In genomic region chr11:8327761-8328192, GRCh38 we compare ENCODE assay signal across 12 cellular contexts.
A peak's percentile ranks its signal among the peaks of the same experiment; 100 is the strongest.
DNase-seq lines count a peak whose midpoint lies in the region; ATAC-seq, FAIRE-seq and TF ChIP-seq lines count a peak whose summit lies in the region.
"Had no signal": no experiment of that assay in that cellular context is flagged by ENCODE, and none has a peak within 500 bp of the region (broad histone marks: within the 10 kb centered on the region; RNA-seq: fewer than 3 reads in every experiment).

No MANE protein-coding gene starts in this region.

- H3K27me3 ChIP-seq in astrocyte (ENCODE audit: insufficient read depth, low read length) (no peaks in the 10 kb centered on the region), Caco-2 (replicated peaks; ENCODE audit: control insufficient read depth, insufficient read depth, low read length) (no peaks in the 10 kb centered on the region), foreskin keratinocyte (peaks cover 58% of the 10 kb centered on the region)

- H2AFZ ChIP-seq in astrocyte (ENCODE audit: low read depth, low read length), result no peak overlapping the region
- H2AFZ ChIP-seq: parathyroid adenoma had no signal

- H3K27ac Mint-ChIP-seq in astrocyte (ENCODE audit: unreplicated experiment), result no peak overlapping the region
- H3K27ac Mint-ChIP-seq in Caco-2 (ENCODE audit: unreplicated experiment), result no peak overlapping the region

- H3K4me1 Mint-ChIP-seq in astrocyte (ENCODE audit: low read depth, unreplicated experiment), result peaks cover 3% of the 10 kb centered on the region
- H3K4me1 Mint-ChIP-seq in Caco-2 (ENCODE audit: low read depth, unreplicated experiment), result no peaks in the 10 kb centered on the region

- peaks cover 8% of the 10 kb centered on the region for H3K4me1 ChIP-seq in astrocyte (ENCODE audit: insufficient read depth, low read length)
- no peaks in the 10 kb centered on the region for H3K4me1 ChIP-seq in Caco-2
- no peaks in the 10 kb centered on the region for H3K4me1 ChIP-seq in foreskin keratinocyte
- H3K4me1 ChIP-seq: parathyroid adenoma had no signal

- peak; percentile 78 for ATAC-seq in GM18502 (IDR thresholded peaks at IDR 0.05; ENCODE audit: poor library complexity, unreplicated experiment)
- peak; percentile 61 for ATAC-seq in GM19468 (IDR thresholded peaks at IDR 0.05; ENCODE audit: extremely low read depth, unreplicated experiment)
- ATAC-seq in HG03066 (IDR thresholded peaks at IDR 0.05; ENCODE audit: low read depth, unreplicated experiment), result peak; percentile 65
- ATAC-seq in foreskin keratinocyte, result no peak

- TF ChIP-seq CTCF in astrocyte (IDR thresholded peaks at IDR 0.05; ENCODE audit: insufficient read depth, low read depth, low read length), result no peak
- TF ChIP-seq CTCF in Caco-2 (IDR thresholded peaks at IDR 0.05; ENCODE audit: insufficient read depth in 1 of 2, low read depth in 1 of 2, low read length in 1 of 2, severe bottlenecking in 1 of 2, unreplicated experiment in 1 of 2), result no peak
- no peak for TF ChIP-seq CTCF in foreskin keratinocyte (conservative IDR thresholded peaks at IDR 0.05)

- CTCF ChIA-PET in Caco-2 (lab: Charles Lee), result interaction anchor here (0.9 kb wide), 2 partner anchors 28 to 239 kb away, joined by 3 read pairs; no protein-coding TSS in a partner anchor

- POLR2A ChIA-PET in Caco-2 (lab: Charles Lee), result no interaction called here

- H3K9me3 Mint-ChIP-seq in astrocyte (ENCODE audit: unreplicated experiment), result no peaks in the 10 kb centered on the region
- H3K9me3 Mint-ChIP-seq in Caco-2 (ENCODE audit: unreplicated experiment), result no peaks in the 10 kb centered on the region

- H3K27ac ChIP-seq in astrocyte (ENCODE audit: low read depth, low read length) (no peak overlapping the region), foreskin keratinocyte (no peak overlapping the region)
- H3K27ac ChIP-seq: HL-60, parathyroid adenoma had no signal

- H3K4me3 ChIP-seq in astrocyte (ENCODE audit: insufficient read depth, low read depth, low read length) (no peak overlapping the region), Caco-2 (ENCODE audit: low read depth, low read length) (no peak overlapping the region)

- no peak overlapping the region for H3K9ac ChIP-seq in astrocyte (ENCODE audit: low read length)
- H3K9ac ChIP-seq: parathyroid adenoma had no signal

- no TSS peak for BruUV-seq in Caco-2 (replicated peaks; lab: Mats Ljungman, UMichigan)

- no peaks in the 10 kb centered on the region for H3K36me3 Mint-ChIP-seq in astrocyte (ENCODE audit: low read depth, unreplicated experiment)
- H3K36me3 Mint-ChIP-seq in Caco-2 (ENCODE audit: insufficient read depth, unreplicated experiment), result no peaks in the 10 kb centered on the region

- H3K36me3 ChIP-seq in astrocyte (ENCODE audit: insufficient read depth, low read length), result no peaks in the 10 kb centered on the region
- no peaks in the 10 kb centered on the region for H3K36me3 ChIP-seq in Caco-2 (ENCODE audit: control insufficient read depth, insufficient read depth, low read length)

- H3K9me3 ChIP-seq in astrocyte (ENCODE audit: insufficient read depth, low read depth, low read length) (no peaks in the 10 kb centered on the region), Caco-2 (no peaks in the 10 kb centered on the region)

- intact Hi-C loops in Caco-2 (cut with micrococcal nuclease; ENCODE audit: unreplicated experiment), result loop anchor here (2.0 kb wide), 1 partner anchor 239 kb away; no protein-coding TSS in a partner anchor

- H3K4me3 Mint-ChIP-seq in astrocyte (ENCODE audit: unreplicated experiment) (no peak overlapping the region), Caco-2 (ENCODE audit: unreplicated experiment) (no peak overlapping the region)

- DNase-seq in astrocyte (ENCODE audit: low read depth) (peak; percentile 9), Caco-2 (no peak), foreskin keratinocyte (no peak), NCI-H2196 treated with DMSO at 0.1 percent for 48 hours (lab: John Stamatoyannopoulos, UW; ENCODE audit: unreplicated experiment) (no peak), HuH-7 (ENCODE audit: low spot score) (no peak)
- DNase-seq: activated gamma-delta T cell treated with Interleukin-2 at 50 U/mL for 16 hours, NCI-H510A treated with DMSO at 0.1 percent for 48 hours had no signal

- H3K27me3 Mint-ChIP-seq in astrocyte (ENCODE audit: low read depth, unreplicated experiment) (peaks cover 14% of the 10 kb centered on the region), Caco-2 (ENCODE audit: insufficient read depth, unreplicated experiment) (peaks cover 4% of the 10 kb centered on the region)

- H3K79me2 ChIP-seq in astrocyte (ENCODE audit: insufficient read depth, low read length), result no peaks in the 10 kb centered on the region
- H3K79me2 ChIP-seq: parathyroid adenoma had no signal

- FAIRE-seq in astrocyte (lab: Jason Lieb, UNC), result no peak

- H3K4me2 ChIP-seq in astrocyte (ENCODE audit: low read length), result no peak overlapping the region

- no peaks in the 10 kb centered on the region for H4K20me1 ChIP-seq in astrocyte (ENCODE audit: insufficient read depth, low read length)
